ENCODE assay signal across 12 cellular contexts in genomic region chr14:94145902-94146527, GRCh38. TPM values are rescaled to one million over a fixed set of nuclear protein-coding genes. Genes with fewer than 3 reads are reported as not detected.
DNase-seq lines count a peak whose midpoint lies in the region; ATAC-seq, FAIRE-seq and TF ChIP-seq lines count a peak whose summit lies in the region.
"Had no signal": no experiment of that assay in that cellular context is flagged by ENCODE, and none has a peak within 500 bp of the region (broad histone marks: within the 10 kb centered on the region; RNA-seq: fewer than 3 reads in every experiment).

No MANE protein-coding gene starts in this region.

- no peak overlapping the region for H3K4me3 ChIP-seq in right atrium auricular region

- H3K27ac ChIP-seq in right atrium auricular region, result no peak overlapping the region

- intact Hi-C loops in Right ventricle myocardium inferior (cut with DNase I), result no loop called here
- intact Hi-C loops in posterior vena cava (cut with DNase I), result no loop called here

- H3K4me1 ChIP-seq in right atrium auricular region, result no peaks in the 10 kb centered on the region

- H3K36me3 Mint-ChIP-seq in activated naive CD4-positive, alpha-beta T cell treated with anti-CD3 and anti-CD28 coated beads, Interleukin-2, amount 50 U/mL, for 72 hours, result no peaks in the 10 kb centered on the region

- no peak for TF ChIP-seq POLR2A in GM12892 (IDR thresholded peaks at IDR 0.05; ENCODE audit: low read depth, low read length)

- no peaks in the 10 kb centered on the region for H3K36me3 ChIP-seq in right atrium auricular region

- no peak for FAIRE-seq in GM12892 (lab: Jason Lieb, UNC)

- H3K27ac Mint-ChIP-seq in activated naive CD4-positive, alpha-beta T cell treated with anti-CD3 and anti-CD28 coated beads, Interleukin-2, amount 50 U/mL, for 72 hours, result peak overlapping the region in 1 of 2 donors; percentile 69

- TF ChIP-seq CTCF in right atrium auricular region (IDR thresholded peaks at IDR 0.05), result no peak

- H3K27me3 ChIP-seq in right atrium auricular region, result no peaks in the 10 kb centered on the region

- ATAC-seq in Right ventricle myocardium inferior, result no peak
- ATAC-seq in GM21515 (IDR thresholded peaks at IDR 0.05; ENCODE audit: unreplicated experiment), result no peak
- ATAC-seq in activated naive CD4-positive, alpha-beta T cell treated with anti-CD3 and anti-CD28 coated beads, Interleukin-2, amount 50 U/mL, for 72 hours, result no peak
- ATAC-seq: left cardiac atrium had no signal

- DNase-seq in right atrium auricular region (ENCODE audit: low spot score) (peak; percentile 21), Right ventricle myocardium inferior (ENCODE audit: missing footprints) (no peak), NCI-H1694 (lab: John Stamatoyannopoulos, UW) (peak; percentile 14), SHP77 treated with DMSO at 0.1 percent for 48 hours (lab: John Stamatoyannopoulos, UW) (peak; percentile 95), posterior vena cava (ENCODE audit: low spot score) (peak; percentile 28), GM12892 (ENCODE audit: insufficient read length) (no peak)
- no peak for DNase-seq in activated naive CD4-positive, alpha-beta T cell treated with anti-CD3 and anti-CD28 coated beads, Interleukin-2, amount 50 U/mL, for 72 hours (ENCODE audit: low spot score in 2 of 2)
- DNase-seq: left cardiac atrium; NK-92 treated with Interleukin-12 subunit alpha and Interleukin-12 subunit beta, amount 100 ng/mL, for 24 hours; SK-N-SH had no signal

- H3K9me3 ChIP-seq in right atrium auricular region, result no peaks in the 10 kb centered on the region
- H3K9me3 ChIP-seq: SK-N-SH had no signal

- no peaks in the 10 kb centered on the region for H3K9me3 Mint-ChIP-seq in activated naive CD4-positive, alpha-beta T cell treated with anti-CD3 and anti-CD28 coated beads, Interleukin-2, amount 50 U/mL, for 72 hours

RNA-seq across cellular contexts. Expression of gene IFI27L2, which starts 16.6 kb away (rescaled TPM):
- 10 to 100 TPM; 42.9 to 85.1 TPM for total RNA-seq in right atrium auricular region
- 52.4 TPM for total RNA-seq in Right ventricle myocardium inferior
- total RNA-seq in posterior vena cava, result 10 to 100 TPM; 39.7 to 43.1 TPM
- total RNA-seq in activated naive CD4-positive, alpha-beta T cell treated with anti-CD3 and anti-CD28 coated beads, Interleukin-2, amount 50 U/mL, for 72 hours, result 10 to 100 TPM; 67.3 to 67.8 TPM
- 150 TPM for polyA plus RNA-seq in GM12892 (2012; ENCODE audit: missing spikeins)

RNA-seq across cellular contexts. Expression of gene PPP4R4, which starts 28.1 kb away (rescaled TPM):
- under 1 TPM; 0.22 to 0.75 TPM for total RNA-seq in right atrium auricular region
- 0.16 TPM for total RNA-seq in Right ventricle myocardium inferior
- under 1 TPM; 0.32 to 0.38 TPM for total RNA-seq in posterior vena cava
- 1 to 10 TPM; 6.5 to 8.7 TPM for total RNA-seq in activated naive CD4-positive, alpha-beta T cell treated with anti-CD3 and anti-CD28 coated beads, Interleukin-2, amount 50 U/mL, for 72 hours
- polyA plus RNA-seq in GM12892 (2012; ENCODE audit: missing spikeins), result 0.28 TPM
- total RNA-seq: pulmonary artery endothelial cell had no signal

RNA-seq across cellular contexts. Expression of gene IFI27, which starts 35.5 kb away (rescaled TPM):
- total RNA-seq in right atrium auricular region, result 100 to 1,000 TPM; 140 to 229 TPM
- total RNA-seq in Right ventricle myocardium inferior, result 164 TPM
- 100 to 1,000 TPM; 122 to 282 TPM for total RNA-seq in posterior vena cava
- 1 to 10 TPM; 2.5 to 3.0 TPM for total RNA-seq in activated naive CD4-positive, alpha-beta T cell treated with anti-CD3 and anti-CD28 coated beads, Interleukin-2, amount 50 U/mL, for 72 hours
- 3.1 TPM for polyA plus RNA-seq in GM12892 (2012; ENCODE audit: missing spikeins)

Comparison
In these comparisons a context has a peak if more than half of its experiments do, and no peak if none do; other contexts are left out.
1. DNase-seq: peak in right atrium auricular region (single experiment), NCI-H1694 (single experiment), SHP77 treated with DMSO at 0.1 percent for 48 hours (single experiment) and posterior vena cava (single experiment); none in Right ventricle myocardium inferior (single experiment), activated naive CD4-positive, alpha-beta T cell treated with anti-CD3 and anti-CD28 coated beads, Interleukin-2, amount 50 U/mL, for 72 hours (0 of 2) and GM12892 (single experiment).
2. RNA of gene IFI27, which starts 35.5 kb away (total RNA-seq): 122 to 282 TPM in posterior vena cava, 140 to 229 TPM in right atrium auricular region and 164 TPM in Right ventricle myocardium inferior (single experiment); 2.5 to 3.0 TPM in activated naive CD4-positive, alpha-beta T cell treated with anti-CD3 and anti-CD28 coated beads, Interleukin-2, amount 50 U/mL, for 72 hours; every median in the first group is over 10 times any median in the second.